Comparison of ENCODE assay signal across 1 cellular context in the genomic region with DNA sequence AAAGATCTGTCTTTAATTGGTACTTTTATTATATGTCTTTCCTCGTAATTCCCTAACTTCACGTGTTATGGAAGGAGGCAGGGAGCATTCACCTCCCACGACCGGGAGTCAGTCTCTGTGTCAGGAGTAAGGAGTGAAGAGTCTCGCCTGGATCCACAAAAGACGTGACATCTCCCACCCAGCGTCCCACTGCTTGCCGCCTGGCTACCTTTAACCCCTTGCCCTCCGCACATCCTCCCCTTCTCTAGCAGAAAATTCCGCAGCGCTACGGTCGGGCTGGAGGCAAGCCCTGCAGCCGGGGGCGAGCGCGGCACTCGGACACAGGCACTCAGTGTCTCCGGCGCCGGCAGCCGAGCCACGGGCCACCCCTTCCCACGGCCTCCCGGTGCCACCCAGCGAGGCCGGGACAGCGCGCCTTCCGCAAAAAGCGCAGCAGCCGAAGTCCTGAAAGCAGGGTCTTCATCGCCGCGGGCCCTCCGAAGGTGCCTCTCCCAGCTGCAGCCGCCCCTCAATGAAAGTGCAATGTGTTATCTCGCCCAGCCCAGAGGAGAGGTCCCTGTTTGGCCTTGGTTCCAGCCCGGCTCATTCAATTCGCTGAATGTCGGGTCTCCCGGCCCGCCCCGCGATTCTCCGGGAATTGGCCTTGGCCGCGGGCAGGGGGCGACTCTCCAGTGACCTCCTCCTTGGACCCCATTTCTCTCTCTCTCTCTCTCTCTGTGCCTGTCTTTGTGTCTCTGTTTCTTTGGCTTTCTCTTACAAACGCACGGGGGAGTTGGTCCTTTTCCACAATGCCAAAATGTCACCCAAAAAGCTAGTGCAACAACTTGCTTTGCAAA.
TF ChIP-seq lines count a peak whose summit lies in the region.

No MANE protein-coding gene starts in this region.

TF ChIP-seq in HEK293, 187 proteins besides CTCF, POLR2A, EP300 and RAD21 (continued from another document):
- TF ChIP-seq, protein P1, sequence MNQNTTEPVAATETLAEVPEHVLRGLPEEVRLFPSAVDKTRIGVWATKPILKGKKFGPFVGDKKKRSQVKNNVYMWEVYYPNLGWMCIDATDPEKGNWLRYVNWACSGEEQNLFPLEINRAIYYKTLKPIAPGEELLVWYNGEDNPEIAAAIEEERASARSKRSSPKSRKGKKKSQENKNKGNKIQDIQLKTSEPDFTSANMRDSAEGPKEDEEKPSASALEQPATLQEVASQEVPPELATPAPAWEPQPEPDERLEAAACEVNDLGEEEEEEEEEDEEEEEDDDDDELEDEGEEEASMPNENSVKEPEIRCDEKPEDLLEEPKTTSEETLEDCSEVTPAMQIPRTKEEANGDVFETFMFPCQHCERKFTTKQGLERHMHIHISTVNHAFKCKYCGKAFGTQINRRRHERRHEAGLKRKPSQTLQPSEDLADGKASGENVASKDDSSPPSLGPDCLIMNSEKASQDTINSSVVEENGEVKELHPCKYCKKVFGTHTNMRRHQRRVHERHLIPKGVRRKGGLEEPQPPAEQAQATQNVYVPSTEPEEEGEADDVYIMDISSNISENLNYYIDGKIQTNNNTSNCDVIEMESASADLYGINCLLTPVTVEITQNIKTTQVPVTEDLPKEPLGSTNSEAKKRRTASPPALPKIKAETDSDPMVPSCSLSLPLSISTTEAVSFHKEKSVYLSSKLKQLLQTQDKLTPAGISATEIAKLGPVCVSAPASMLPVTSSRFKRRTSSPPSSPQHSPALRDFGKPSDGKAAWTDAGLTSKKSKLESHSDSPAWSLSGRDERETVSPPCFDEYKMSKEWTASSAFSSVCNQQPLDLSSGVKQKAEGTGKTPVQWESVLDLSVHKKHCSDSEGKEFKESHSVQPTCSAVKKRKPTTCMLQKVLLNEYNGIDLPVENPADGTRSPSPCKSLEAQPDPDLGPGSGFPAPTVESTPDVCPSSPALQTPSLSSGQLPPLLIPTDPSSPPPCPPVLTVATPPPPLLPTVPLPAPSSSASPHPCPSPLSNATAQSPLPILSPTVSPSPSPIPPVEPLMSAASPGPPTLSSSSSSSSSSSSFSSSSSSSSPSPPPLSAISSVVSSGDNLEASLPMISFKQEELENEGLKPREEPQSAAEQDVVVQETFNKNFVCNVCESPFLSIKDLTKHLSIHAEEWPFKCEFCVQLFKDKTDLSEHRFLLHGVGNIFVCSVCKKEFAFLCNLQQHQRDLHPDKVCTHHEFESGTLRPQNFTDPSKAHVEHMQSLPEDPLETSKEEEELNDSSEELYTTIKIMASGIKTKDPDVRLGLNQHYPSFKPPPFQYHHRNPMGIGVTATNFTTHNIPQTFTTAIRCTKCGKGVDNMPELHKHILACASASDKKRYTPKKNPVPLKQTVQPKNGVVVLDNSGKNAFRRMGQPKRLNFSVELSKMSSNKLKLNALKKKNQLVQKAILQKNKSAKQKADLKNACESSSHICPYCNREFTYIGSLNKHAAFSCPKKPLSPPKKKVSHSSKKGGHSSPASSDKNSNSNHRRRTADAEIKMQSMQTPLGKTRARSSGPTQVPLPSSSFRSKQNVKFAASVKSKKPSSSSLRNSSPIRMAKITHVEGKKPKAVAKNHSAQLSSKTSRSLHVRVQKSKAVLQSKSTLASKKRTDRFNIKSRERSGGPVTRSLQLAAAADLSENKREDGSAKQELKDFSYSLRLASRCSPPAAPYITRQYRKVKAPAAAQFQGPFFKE (tag by site-specific recombination; IDR thresholded peaks at IDR 0.05; ENCODE audit: borderline replicate concordance): no peak
- no peak for TF ChIP-seq ZBTB26 (tag by site-specific recombination; optimal IDR thresholded peaks at IDR 0.05)
- no peak for TF ChIP-seq GLI4 (tag by site-specific recombination; IDR thresholded peaks at IDR 0.05)
- TF ChIP-seq ZNF610 (tag by site-specific recombination; IDR thresholded peaks at IDR 0.05; ENCODE audit: borderline replicate concordance): no peak
- TF ChIP-seq ZFP41 (tag by site-specific recombination; IDR thresholded peaks at IDR 0.05; ENCODE audit: borderline replicate concordance): no peak
- TF ChIP-seq ZNF366 (tag by site-specific recombination; conservative IDR thresholded peaks at IDR 0.05): no peak
- no peak for TF ChIP-seq ZNF248 (tag by site-specific recombination; IDR thresholded peaks at IDR 0.05)
- TF ChIP-seq, protein P2, sequence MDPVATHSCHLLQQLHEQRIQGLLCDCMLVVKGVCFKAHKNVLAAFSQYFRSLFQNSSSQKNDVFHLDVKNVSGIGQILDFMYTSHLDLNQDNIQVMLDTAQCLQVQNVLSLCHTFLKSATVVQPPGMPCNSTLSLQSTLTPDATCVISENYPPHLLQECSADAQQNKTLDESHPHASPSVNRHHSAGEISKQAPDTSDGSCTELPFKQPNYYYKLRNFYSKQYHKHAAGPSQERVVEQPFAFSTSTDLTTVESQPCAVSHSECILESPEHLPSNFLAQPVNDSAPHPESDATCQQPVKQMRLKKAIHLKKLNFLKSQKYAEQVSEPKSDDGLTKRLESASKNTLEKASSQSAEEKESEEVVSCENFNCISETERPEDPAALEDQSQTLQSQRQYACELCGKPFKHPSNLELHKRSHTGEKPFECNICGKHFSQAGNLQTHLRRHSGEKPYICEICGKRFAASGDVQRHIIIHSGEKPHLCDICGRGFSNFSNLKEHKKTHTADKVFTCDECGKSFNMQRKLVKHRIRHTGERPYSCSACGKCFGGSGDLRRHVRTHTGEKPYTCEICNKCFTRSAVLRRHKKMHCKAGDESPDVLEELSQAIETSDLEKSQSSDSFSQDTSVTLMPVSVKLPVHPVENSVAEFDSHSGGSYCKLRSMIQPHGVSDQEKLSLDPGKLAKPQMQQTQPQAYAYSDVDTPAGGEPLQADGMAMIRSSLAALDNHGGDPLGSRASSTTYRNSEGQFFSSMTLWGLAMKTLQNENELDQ (tag by site-specific recombination; IDR thresholded peaks at IDR 0.05; ENCODE audit: low read depth): no peak
- TF ChIP-seq ZNF837 (tag by site-specific recombination; IDR thresholded peaks at IDR 0.05): no peak
- TF ChIP-seq ZNF211 (tag by site-specific recombination; IDR thresholded peaks at IDR 0.05; ENCODE audit: low read depth): no peak
- TF ChIP-seq BCL6B (tag by site-specific recombination; IDR thresholded peaks at IDR 0.05): no peak
- no peak for TF ChIP-seq ZNF335 (tag by site-specific recombination; conservative IDR thresholded peaks at IDR 0.05)
